In the genomic region with DNA sequence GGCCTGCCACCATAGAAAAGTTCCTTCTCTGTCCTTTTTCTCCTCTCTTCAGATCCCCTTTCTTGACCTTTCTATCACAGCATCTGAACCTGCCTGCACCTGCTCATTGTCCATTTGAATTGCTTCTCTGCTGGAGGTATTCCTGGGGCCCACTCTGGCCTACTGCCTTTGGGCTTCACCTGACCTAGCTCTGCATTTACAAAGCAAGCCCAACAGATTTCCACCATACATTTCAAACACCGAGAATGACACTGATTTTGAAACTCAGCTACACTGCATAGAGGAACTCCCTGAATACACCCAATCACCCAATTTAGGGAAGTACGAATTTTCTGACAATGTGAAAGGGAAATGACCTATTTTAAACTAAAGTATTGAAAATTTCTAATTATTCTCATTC, we compare ENCODE assay signal across 12 cellular contexts.
DNase-seq lines count a peak whose midpoint lies in the region; ATAC-seq and TF ChIP-seq lines count a peak whose summit lies in the region.
"Had no signal": no experiment of that assay in that cellular context is flagged by ENCODE, and none has a peak within 500 bp of the region (broad histone marks: within the 10 kb centered on the region; RNA-seq: fewer than 3 reads in every experiment).

No MANE protein-coding gene starts in this region.

- peaks cover 19 to 46% (median 25%) of the 10 kb centered on the region in 10 experiments for H3K4me1 ChIP-seq in BLaER1 treated with 17β-estradiol and CSF1 and Interleukin-3, amounts not matched to agents 10 nM and 100 nM
- H3K4me1 ChIP-seq in foreskin keratinocyte, result no peaks in the 10 kb centered on the region
- H3K4me1 ChIP-seq: HAP-1 had no signal

- peak overlapping the region; percentile 53 to 83 (median 68) for H3K4me2 ChIP-seq in BLaER1 treated with 17β-estradiol and CSF1 and Interleukin-3, amounts not matched to agents 10 nM and 100 nM

- H4K20me1 ChIP-seq in BLaER1 treated with 17β-estradiol and CSF1 and Interleukin-3, amounts not matched to agents 10 nM and 100 nM, result no peaks in the 10 kb centered on the region

- H3K27ac Mint-ChIP-seq in Calu3 (ENCODE audit: unreplicated experiment), result no peak overlapping the region
- H3K27ac Mint-ChIP-seq: activated naive CD4-positive, alpha-beta T cell treated with anti-CD3 and anti-CD28 coated beads for 36 hours had no signal

- no peaks in the 10 kb centered on the region for H3K36me3 Mint-ChIP-seq in Calu3 (ENCODE audit: insufficient read depth, unreplicated experiment)

- peak overlapping the region in 2 of 11 experiments; percentile 16 to 27; a peak in 1 of 22 replicates for H3K9ac ChIP-seq in BLaER1 treated with 17β-estradiol and CSF1 and Interleukin-3, amounts not matched to agents 10 nM and 100 nM

- H3K36me3 ChIP-seq in BLaER1 treated with 17β-estradiol and CSF1 and Interleukin-3, amounts not matched to agents 10 nM and 100 nM, result no peaks in the 10 kb centered on the region
- H3K36me3 ChIP-seq: HAP-1 had no signal

- TF ChIP-seq CTCF in foreskin keratinocyte (conservative IDR thresholded peaks at IDR 0.05), result no peak
- no peak for TF ChIP-seq CTCF in Calu3 (IDR thresholded peaks at IDR 0.05; ENCODE audit: unreplicated experiment)

- no TSS peak for BruUV-seq in Calu3 (replicated peaks; lab: Mats Ljungman, UMichigan)

- intact Hi-C loops in Calu3 (cut with micrococcal nuclease; ENCODE audit: unreplicated experiment), result no loop called here

- H3K27ac ChIP-seq in BLaER1 treated with 17β-estradiol and CSF1 and Interleukin-3, amounts not matched to agents 10 nM and 100 nM, result peak overlapping the region in 7 of 11 experiments; percentile 29 to 60 (median 50); a peak in 12 of 22 replicates
- H3K27ac ChIP-seq in foreskin keratinocyte, result no peak overlapping the region

- no peak overlapping the region for H3K4me3 Mint-ChIP-seq in Calu3 (ENCODE audit: low read depth, unreplicated experiment)
- H3K4me3 Mint-ChIP-seq: activated naive CD4-positive, alpha-beta T cell treated with anti-CD3 and anti-CD28 coated beads for 36 hours had no signal

- no peaks in the 10 kb centered on the region for H3K27me3 ChIP-seq in BLaER1 treated with 17β-estradiol and CSF1 and Interleukin-3, amounts not matched to agents 10 nM and 100 nM
- no peaks in the 10 kb centered on the region for H3K27me3 ChIP-seq in foreskin keratinocyte

- no peaks in the 10 kb centered on the region for H3K27me3 Mint-ChIP-seq in Calu3 (ENCODE audit: unreplicated experiment)

- DNase-seq in UCSD-AML1 (lab: John Stamatoyannopoulos, UW; ENCODE audit: unreplicated experiment), result peak; percentile 26
- no peak for DNase-seq in foreskin keratinocyte
- DNase-seq in dedifferentiated amniotic fluid mesenchymal stem cell (ENCODE audit: extremely low spot score), result no peak
- no peak for DNase-seq in activated T-cell treated with anti-CD3 and anti-CD28 coated beads, Interleukin-2, amount 50 U/mL, for 48 hours
- no peak for DNase-seq in Calu3
- DNase-seq: activated naive CD4-positive, alpha-beta T cell treated with anti-CD3 and anti-CD28 coated beads for 36 hours; NCI-H2029; stimulated activated CD4-positive, alpha-beta T cell treated with anti-CD3 and anti-CD28 coated beads, Interleukin-4, amount 100 ng/mL, for 1 hour had no signal

- CTCF ChIA-PET in Calu3 (lab: Charles Lee), result no interaction called here

- peak; percentile 79 for ATAC-seq in GM19463 (IDR thresholded peaks at IDR 0.05; ENCODE audit: unreplicated experiment)
- ATAC-seq in HG03066 (IDR thresholded peaks at IDR 0.05; ENCODE audit: low read depth, unreplicated experiment), result peak; percentile 62
- no peak for ATAC-seq in foreskin keratinocyte

- no peak overlapping the region for H3K4me3 ChIP-seq in BLaER1 treated with 17β-estradiol and CSF1 and Interleukin-3, amounts not matched to agents 10 nM and 100 nM
- H3K4me3 ChIP-seq: HAP-1 had no signal

- peaks cover 20 to 35% (median 30%) of the 10 kb centered on the region in 11 experiments for H3K9me3 ChIP-seq in BLaER1 treated with 17β-estradiol and CSF1 and Interleukin-3, amounts not matched to agents 10 nM and 100 nM (replicated peaks in 1 of 11)
- H3K9me3 ChIP-seq: HAP-1 had no signal

- no peaks in the 10 kb centered on the region for H3K4me1 Mint-ChIP-seq in Calu3 (ENCODE audit: low read depth, unreplicated experiment)

- no peaks in the 10 kb centered on the region for H3K9me3 Mint-ChIP-seq in Calu3 (ENCODE audit: low read depth, unreplicated experiment)
